ENCODE assay signal across 21 cellular contexts in the genomic region with DNA sequence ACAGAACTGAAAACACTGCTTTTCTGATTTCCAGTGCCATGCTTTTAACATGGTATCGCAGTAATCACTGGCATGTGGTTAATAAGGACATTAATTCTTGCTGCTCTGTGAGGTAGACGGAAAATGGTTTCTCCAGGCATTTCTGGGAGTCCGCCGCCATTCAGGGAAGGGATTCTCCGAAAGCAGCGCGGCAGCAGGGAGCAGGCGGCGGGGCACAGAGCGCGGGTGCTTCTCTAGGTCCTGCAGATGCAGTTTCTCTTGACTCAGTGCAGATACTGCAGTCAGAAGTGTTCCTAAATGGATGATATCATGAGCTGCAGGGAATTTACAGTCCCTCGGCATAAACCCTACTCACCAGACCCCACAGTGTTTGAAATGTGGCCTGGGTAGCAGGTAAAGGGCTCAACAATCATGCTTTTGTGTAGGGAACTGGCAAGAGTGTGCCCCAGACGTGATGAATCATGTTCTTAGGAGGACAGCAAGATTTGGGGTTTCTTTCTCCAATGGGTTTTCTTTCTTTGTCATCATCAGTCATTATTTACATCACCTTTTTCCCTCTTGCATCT.
"Had no signal": no experiment of that assay in that cellular context is flagged by ENCODE, and none has a peak within 500 bp of the region (broad histone marks: within the 10 kb centered on the region; RNA-seq: fewer than 3 reads in every experiment).

No MANE protein-coding gene starts in this region.

- H3K36me3 Mint-ChIP-seq: immature natural killer cell; naive thymus-derived CD8-positive, alpha-beta T cell; stimulated activated effector memory CD8-positive, alpha-beta T cell treated with anti-CD3 and anti-CD28 coated beads, Interleukin-12 subunit alpha, Interleukin-12 subunit beta, amount 100 ng/mL, for 72 hours; type B pancreatic cell had no signal

- DNase-seq: effector CD4-positive, alpha-beta T cell; endodermal cell; erythroblast; foreskin keratinocyte; immature natural killer cell; kidney; left cardiac atrium; mucosa of descending colon; naive thymus-derived CD8-positive, alpha-beta T cell; right cardiac atrium; stimulated activated CD4-positive, alpha-beta T cell treated with anti-CD3 and anti-CD28 coated beads, Interleukin-4, amount 100 ng/mL, for 1 hour; stimulated activated CD8-positive, alpha-beta memory T cell treated with anti-CD3 and anti-CD28 coated beads, Interleukin-4, amount 100 ng/mL, for 48 hours; stimulated activated naive CD8-positive, alpha-beta T cell treated with anti-CD3 and anti-CD28 coated beads, Interleukin-15, Interleukin-2, amounts not matched to agents 100 U/mL and 50 U/mL, for 24 hours; thyroid gland had no signal

- H3K4me2 ChIP-seq: smooth muscle cell had no signal

- H3K4me3 Mint-ChIP-seq: endodermal cell; immature natural killer cell; naive thymus-derived CD8-positive, alpha-beta T cell; neural crest cell; stimulated activated effector memory CD8-positive, alpha-beta T cell treated with anti-CD3 and anti-CD28 coated beads, Interleukin-12 subunit alpha, Interleukin-12 subunit beta, amount 100 ng/mL, for 72 hours; type B pancreatic cell had no signal

- H3K36me3 ChIP-seq: suprapubic skin, thyroid gland had no signal

- H3K4me1 ChIP-seq: foreskin keratinocyte, parathyroid adenoma, suprapubic skin, thyroid gland had no signal

- H3K9ac ChIP-seq: parathyroid adenoma had no signal

- H3K27ac ChIP-seq: coronary artery, foreskin keratinocyte, parathyroid adenoma, suprapubic skin, thyroid gland had no signal

- H3K79me2 ChIP-seq: parathyroid adenoma had no signal

- H3K27ac Mint-ChIP-seq: endodermal cell; immature natural killer cell; stimulated activated effector memory CD8-positive, alpha-beta T cell treated with anti-CD3 and anti-CD28 coated beads, Interleukin-12 subunit alpha, Interleukin-12 subunit beta, amount 100 ng/mL, for 72 hours; type B pancreatic cell had no signal

- H3K4me3 ChIP-seq: coronary artery, mucosa of descending colon, smooth muscle cell, suprapubic skin, thyroid gland had no signal

- H2AFZ ChIP-seq: parathyroid adenoma had no signal

- H3K9me3 ChIP-seq: mucosa of descending colon, suprapubic skin, thyroid gland had no signal

- ATAC-seq: foreskin keratinocyte; mucosa of descending colon; naive thymus-derived CD8-positive, alpha-beta T cell; stimulated activated effector memory CD8-positive, alpha-beta T cell treated with anti-CD3 and anti-CD28 coated beads, Interleukin-12 subunit alpha, Interleukin-12 subunit beta, amount 100 ng/mL, for 72 hours; stimulated activated naive CD8-positive, alpha-beta T cell treated with anti-CD3 and anti-CD28 coated beads, Interleukin-15, Interleukin-2, amounts not matched to agents 100 U/mL and 50 U/mL, for 24 hours had no signal

- H3K27me3 ChIP-seq: foreskin keratinocyte, suprapubic skin, thyroid gland had no signal

- H3K4me1 Mint-ChIP-seq: immature natural killer cell; naive thymus-derived CD8-positive, alpha-beta T cell had no signal
